Comparison of ENCODE assay signal across 8 cellular contexts in genomic region chr13:46896346-46897138, GRCh38. TPM values are rescaled to one million over a fixed set of nuclear protein-coding genes. Genes with fewer than 3 reads are reported as not detected.
DNase-seq lines count a peak whose midpoint lies in the region; ATAC-seq and TF ChIP-seq lines count a peak whose summit lies in the region.

HTR2A (minus strand) TSS chr13:46897053; CDS start chr13:46895906, 1,147 bp downstream.

- H3K14ac ChIP-seq in mesenchymal stem cell (ENCODE audit: low read length in 2 of 2), result peak within 1 kb of the TSS in 1 of 2 experiments; percentile 14

- peaks cover 11% of the 10 kb centered on the region for H3K4me1 ChIP-seq in Loucy (ENCODE audit: insufficient read depth, low read length, poor library complexity, severe bottlenecking)
- H3K4me1 ChIP-seq in mesenchymal stem cell (ENCODE audit: control insufficient read depth, insufficient read depth, low read depth, low read length), result no peaks in the 10 kb centered on the region
- H3K4me1 ChIP-seq in upper lobe of left lung, result peaks cover 0 to 22% (median 0%) of the 10 kb centered on the region in 4 donors

- TF ChIP-seq EP300 in upper lobe of left lung (IDR thresholded peaks at IDR 0.05), result no peak

- no peak within 1 kb of the TSS for H4K8ac ChIP-seq in mesenchymal stem cell (ENCODE audit: low read length)

- H3K23ac ChIP-seq in mesenchymal stem cell (ENCODE audit: low read length in 2 of 2), result no peak within 1 kb of the TSS

- peak within 1 kb of the TSS; percentile 91 for H2AFZ ChIP-seq in Loucy (ENCODE audit: low read length)
- H2AFZ ChIP-seq in mesenchymal stem cell (ENCODE audit: low read depth, low read length), result peak within 1 kb of the TSS; percentile 37

- H2AK5ac ChIP-seq in mesenchymal stem cell (ENCODE audit: low read length, severe bottlenecking), result no peak within 1 kb of the TSS

- H3K9me2 ChIP-seq in Loucy (replicated peaks; ENCODE audit: low read depth, low read length), result no peaks in the 10 kb centered on the region

- H3K9me3 ChIP-seq in Loucy (ENCODE audit: insufficient read depth, low read depth, low read length), result no peaks in the 10 kb centered on the region
- no peaks in the 10 kb centered on the region for H3K9me3 ChIP-seq in mesenchymal stem cell (ENCODE audit: control insufficient read depth, low read length)
- H3K9me3 ChIP-seq in upper lobe of left lung, result no peaks in the 10 kb centered on the region

- H3K4me3 ChIP-seq in AG10803 (ENCODE audit: low read length), result peak within 1 kb of the TSS; percentile 82
- peak within 1 kb of the TSS; percentile 67 for H3K4me3 ChIP-seq in Loucy (ENCODE audit: low read length, poor library complexity, severe bottlenecking)
- H3K4me3 ChIP-seq in mesenchymal stem cell (ENCODE audit: insufficient read depth in 1 of 2, low read depth in 1 of 2, low read length in 2 of 2), result peak within 1 kb of the TSS; percentile 19 to 87
- peak within 1 kb of the TSS in 3 of 4 donors; percentile 27 to 37 (median 31) for H3K4me3 ChIP-seq in upper lobe of left lung

- peak within 1 kb of the TSS; percentile 73 for H4K91ac ChIP-seq in mesenchymal stem cell (ENCODE audit: low read length)

- TF ChIP-seq CTCF in AG10803 (conservative IDR thresholded peaks at IDR 0.05; ENCODE audit: low read length), result no peak
- TF ChIP-seq CTCF in Loucy (conservative IDR thresholded peaks at IDR 0.05; ENCODE audit: low read length), result no peak
- no peak for TF ChIP-seq CTCF in upper lobe of left lung (IDR thresholded peaks at IDR 0.05)

- peak within 1 kb of the TSS in 1 of 2 experiments; percentile 14 for H3K18ac ChIP-seq in mesenchymal stem cell (ENCODE audit: low read depth in 1 of 2, low read length in 2 of 2)

- H3K27me3 ChIP-seq in Loucy (ENCODE audit: insufficient read depth, low read length, poor library complexity, severe bottlenecking) (no peaks in the 10 kb centered on the region), mesenchymal stem cell (ENCODE audit: control insufficient read depth in 1 of 2, insufficient read depth in 1 of 2, low read length in 2 of 2) (peaks cover 0 to 4% of the 10 kb centered on the region in 2 experiments), upper lobe of left lung (no peaks in the 10 kb centered on the region)

- peak; percentile 46 for DNase-seq in AG10803 (ENCODE audit: low read depth)
- DNase-seq in caudate nucleus (lab: John Stamatoyannopoulos, UW), result peak in 34 of 61 donors; percentile 5 to 55 (median 24)
- no peak for DNase-seq in mesenchymal stem cell
- DNase-seq in upper lobe of left lung, result peak; percentile 15 to 38

- no peak within 1 kb of the TSS for H3K4ac ChIP-seq in mesenchymal stem cell (ENCODE audit: low read depth in 1 of 2, low read length in 2 of 2)

- H4K20me1 ChIP-seq in Loucy (ENCODE audit: insufficient read depth, low read length, poor library complexity, severe bottlenecking), result no peaks in the 10 kb centered on the region

- 85% methylated on average over 11 of the region's 13 CpGs for WGBS in mesenchymal stem cell
- 18 to 19% methylated on average over 13 of the region's 13 CpGs for WGBS in upper lobe of left lung, 2 donors

- no peak for TF ChIP-seq POLR2A in upper lobe of left lung (IDR thresholded peaks at IDR 0.05)

- H3K79me2 ChIP-seq in Loucy (ENCODE audit: insufficient read depth, low read length), result no peaks in the 10 kb centered on the region

- H3K27ac ChIP-seq in caudate nucleus (ENCODE audit: low read depth, low read length) (peak within 1 kb of the TSS; percentile 31), mesenchymal stem cell (ENCODE audit: low read length, poor library complexity, severe bottlenecking) (no peak within 1 kb of the TSS), upper lobe of left lung (peak within 1 kb of the TSS in 1 of 4 donors; percentile 58)

- no peak within 1 kb of the TSS for H2BK120ac ChIP-seq in mesenchymal stem cell (ENCODE audit: low read depth, low read length)

- H3K79me1 ChIP-seq in mesenchymal stem cell (replicated peaks; ENCODE audit: low read length, poor library complexity, severe bottlenecking), result no peaks in the 10 kb centered on the region

- H3K36me3 ChIP-seq in Loucy (ENCODE audit: insufficient read depth, low read length), result no peaks in the 10 kb centered on the region
- H3K36me3 ChIP-seq in mesenchymal stem cell (ENCODE audit: control insufficient read depth in 1 of 2, insufficient read depth in 2 of 2, low read depth in 1 of 2, low read length in 2 of 2), result no peaks in the 10 kb centered on the region
- no peaks in the 10 kb centered on the region for H3K36me3 ChIP-seq in upper lobe of left lung

- no peak within 1 kb of the TSS for H2BK5ac ChIP-seq in mesenchymal stem cell (ENCODE audit: low read depth, low read length, poor library complexity, severe bottlenecking)

- no peaks in the 10 kb centered on the region for H3F3A ChIP-seq in Loucy (ENCODE audit: low read depth)

- peak within 1 kb of the TSS; percentile 18 for H3K9ac ChIP-seq in Loucy (ENCODE audit: low read depth, low read length, poor library complexity, severe bottlenecking)
- peak within 1 kb of the TSS; percentile 85 for H3K9ac ChIP-seq in mesenchymal stem cell (ENCODE audit: low read length)

- H3K4me2 ChIP-seq in Loucy (ENCODE audit: low read depth, low read length, poor library complexity, severe bottlenecking) (peak within 1 kb of the TSS; percentile 75), mesenchymal stem cell (ENCODE audit: low read length, poor library complexity, severe bottlenecking) (peak within 1 kb of the TSS; percentile 72)

- no peak within 1 kb of the TSS for H2BK15ac ChIP-seq in mesenchymal stem cell (ENCODE audit: low read depth, poor library complexity, severe bottlenecking)

- peak within 1 kb of the TSS; percentile 23 to 59 for H2BK12ac ChIP-seq in mesenchymal stem cell (ENCODE audit: low read length in 2 of 2)

- peak; percentile 34 for ATAC-seq in upper lobe of left lung (ENCODE audit: low FRiP score in 2 of 2)
- ATAC-seq in HG02870 (IDR thresholded peaks at IDR 0.05; ENCODE audit: unreplicated experiment), result no peak
- ATAC-seq in HG03045 (IDR thresholded peaks at IDR 0.05; ENCODE audit: unreplicated experiment), result no peak
- no peak for ATAC-seq in HG03108 (IDR thresholded peaks at IDR 0.05; ENCODE audit: unreplicated experiment)

RNA-seq across cellular contexts. Expression of gene HTR2A, which starts in this region (rescaled TPM):
- 0.01 TPM for polyA plus RNA-seq in mesenchymal stem cell (2013, experiment 1 of 2)
- 0.04 TPM for polyA plus RNA-seq in mesenchymal stem cell (2013, experiment 2 of 2)
- total RNA-seq in upper lobe of left lung, result under 1 TPM in 3 of 6 donors, not detected in 3; 0.15 to 0.57 (median 0.30) TPM

Comparison
In these comparisons a context has a peak if more than half of its experiments do, and no peak if none do; other contexts are left out.
1. Peak in DNase-seq, ATAC-seq and H3K4me3 ChIP-seq in upper lobe of left lung; RNA of the gene not detected or under 1 TPM.
2. H3K4me3 ChIP-seq: peak in every context shown above with its lines; median percentile 82 in AG10803; 67 in Loucy; 53 in mesenchymal stem cell; 31 in upper lobe of left lung.